ENCODE assay signal across 34 cellular contexts in the genomic region with DNA sequence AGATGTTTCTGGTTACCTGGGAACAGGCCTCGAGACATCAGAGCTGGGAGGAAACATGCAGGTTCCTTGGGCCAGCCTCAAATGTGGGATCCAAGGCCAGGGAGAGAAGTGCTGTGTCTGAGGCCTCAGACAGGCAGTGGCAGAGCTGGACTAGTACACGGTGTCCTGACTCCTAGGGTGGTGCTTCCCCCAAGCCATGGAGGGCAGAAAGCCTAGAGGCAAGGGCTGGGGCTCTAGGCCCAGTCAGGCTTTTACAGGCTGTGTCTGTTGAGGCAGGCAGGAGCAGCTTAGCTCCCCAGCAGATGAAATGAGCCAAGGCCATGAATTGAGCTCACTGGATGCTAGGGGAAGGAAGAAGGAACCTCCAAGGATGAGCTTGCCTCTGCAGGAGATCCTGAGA. TPM values are rescaled to one million over a fixed set of nuclear protein-coding genes. Genes with fewer than 3 reads are reported as not detected.
A peak's percentile ranks its signal among the peaks of the same experiment; 100 is the strongest.
DNase-seq lines count a peak whose midpoint lies in the region; ATAC-seq, FAIRE-seq and TF ChIP-seq lines count a peak whose summit lies in the region.
"Had no signal": no experiment of that assay in that cellular context is flagged by ENCODE, and none has a peak within 500 bp of the region (broad histone marks: within the 10 kb centered on the region; RNA-seq: fewer than 3 reads in every experiment).

No MANE protein-coding gene starts in this region.

- H3K9me3 Mint-ChIP-seq in neural progenitor cell, result no peaks in the 10 kb centered on the region
- H3K9me3 Mint-ChIP-seq: activated naive CD4-positive, alpha-beta T cell treated with anti-CD3 and anti-CD28 coated beads, Interleukin-2, amount 10 ng/mL, durations not matched to agents 7 days and 5 days; activated T-helper 1 cell treated with anti-CD3 and anti-CD28 coated beads, Interleukin-12 subunit alpha, Interleukin-12 subunit beta, Interleukin-2, Interleukin-4 antibody, amounts not matched to agents 30 ng/mL and 10 ng/mL and 1 ng/mL, durations not matched to agents 14 hours and 24 hours and 36 hours; central memory CD8-positive, alpha-beta T cell; natural killer cell; stimulated activated naive CD8-positive, alpha-beta T cell treated with anti-CD3 and anti-CD28 coated beads, Interleukin-15, Interleukin-2, amounts not matched to agents 100 ng/mL and 50 ng/mL, for 24 hours had no signal

- no peak overlapping the region for H3K27ac ChIP-seq in RWPE2 (ENCODE audit: poor library complexity, severe bottlenecking)
- H3K27ac ChIP-seq in neural progenitor cell, result peak overlapping the region; percentile 29
- peak overlapping the region; percentile 20 to 36 for H3K27ac ChIP-seq in thoracic aorta
- H3K27ac ChIP-seq: adrenal gland, BLaER1, HL-60, lower lobe of right lung, pancreas, PC-9, transverse colon had no signal

- H3K79me2 ChIP-seq in neural progenitor cell (ENCODE audit: low read depth), result no peaks in the 10 kb centered on the region

- H3K4me3 ChIP-seq in RWPE2 (ENCODE audit: severe bottlenecking) (no peak overlapping the region), neural progenitor cell (no peak overlapping the region), thoracic aorta (no peak overlapping the region)
- H3K4me3 ChIP-seq: adrenal gland, BLaER1, HAP-1, lower lobe of right lung, mucosa of descending colon, pancreas, PC-9, smooth muscle cell, transverse colon had no signal

- H3F3A ChIP-seq in neural progenitor cell (ENCODE audit: low read depth), result peaks cover 16% of the 10 kb centered on the region

- no peak for TF ChIP-seq CTCF in RWPE2 (IDR thresholded peaks at IDR 0.05; ENCODE audit: poor library complexity, severe bottlenecking)
- no peak for TF ChIP-seq CTCF in neural progenitor cell (IDR thresholded peaks at IDR 0.05)
- TF ChIP-seq CTCF in thoracic aorta (IDR thresholded peaks at IDR 0.05), result no peak

- peak overlapping the region; percentile 40 for H3K27ac Mint-ChIP-seq in neural progenitor cell
- H3K27ac Mint-ChIP-seq: activated naive CD4-positive, alpha-beta T cell treated with anti-CD3 and anti-CD28 coated beads, Interleukin-2, amount 10 ng/mL, durations not matched to agents 7 days and 5 days; activated T-helper 1 cell treated with anti-CD3 and anti-CD28 coated beads, Interleukin-12 subunit alpha, Interleukin-12 subunit beta, Interleukin-2, Interleukin-4 antibody, amounts not matched to agents 30 ng/mL and 10 ng/mL and 1 ng/mL, durations not matched to agents 14 hours and 24 hours and 36 hours; natural killer cell; stimulated activated naive CD8-positive, alpha-beta T cell treated with anti-CD3 and anti-CD28 coated beads, Interleukin-15, Interleukin-2, amounts not matched to agents 100 ng/mL and 50 ng/mL, for 24 hours had no signal

- no peaks in the 10 kb centered on the region for H3K27me3 Mint-ChIP-seq in neural progenitor cell (ENCODE audit: insufficient read depth, low read depth)
- H3K27me3 Mint-ChIP-seq: stimulated activated naive CD8-positive, alpha-beta T cell treated with anti-CD3 and anti-CD28 coated beads, Interleukin-15, Interleukin-2, amounts not matched to agents 100 ng/mL and 50 ng/mL, for 24 hours had no signal

- peak overlapping the region; percentile 81 for H2AFZ ChIP-seq in neural progenitor cell (replicated peaks)
- H2AFZ ChIP-seq: PC-9 had no signal

- H3K36me3 ChIP-seq in RWPE2 (ENCODE audit: low read depth), result no peaks in the 10 kb centered on the region
- no peaks in the 10 kb centered on the region for H3K36me3 ChIP-seq in neural progenitor cell
- peaks cover 3% of the 10 kb centered on the region for H3K36me3 ChIP-seq in thoracic aorta
- H3K36me3 ChIP-seq: adrenal gland, BLaER1, HAP-1, lower lobe of right lung, pancreas, transverse colon had no signal

- ATAC-seq in RWPE2 (ENCODE audit: low read depth), result no peak
- no peak for ATAC-seq in thoracic aorta (ENCODE audit: insufficient number of reproducible peaks, low FRiP score, low read depth)
- no peak for ATAC-seq in HG03139 (IDR thresholded peaks at IDR 0.05; ENCODE audit: unreplicated experiment)
- ATAC-seq: lower lobe of right lung, mucosa of descending colon, natural killer cell, pancreas had no signal

- no peaks in the 10 kb centered on the region for H3K4me1 ChIP-seq in RWPE2 (ENCODE audit: insufficient read depth, poor library complexity, severe bottlenecking)
- peaks cover 22% of the 10 kb centered on the region for H3K4me1 ChIP-seq in neural progenitor cell
- peaks cover 8 to 46% of the 10 kb centered on the region in 2 donors for H3K4me1 ChIP-seq in thoracic aorta (ENCODE audit: control insufficient read depth in 1 of 2, low read depth in 2 of 2)
- H3K4me1 ChIP-seq: adrenal gland, HAP-1, lower lobe of right lung, pancreas, transverse colon had no signal

- no peak overlapping the region for H3K4me3 Mint-ChIP-seq in neural progenitor cell
- H3K4me3 Mint-ChIP-seq: activated naive CD4-positive, alpha-beta T cell treated with anti-CD3 and anti-CD28 coated beads, Interleukin-2, amount 10 ng/mL, durations not matched to agents 7 days and 5 days; activated T-helper 1 cell treated with anti-CD3 and anti-CD28 coated beads, Interleukin-12 subunit alpha, Interleukin-12 subunit beta, Interleukin-2, Interleukin-4 antibody, amounts not matched to agents 30 ng/mL and 10 ng/mL and 1 ng/mL, durations not matched to agents 14 hours and 24 hours and 36 hours; central memory CD8-positive, alpha-beta T cell; natural killer cell; stimulated activated naive CD8-positive, alpha-beta T cell treated with anti-CD3 and anti-CD28 coated beads, Interleukin-15, Interleukin-2, amounts not matched to agents 100 ng/mL and 50 ng/mL, for 24 hours had no signal

- H3K9me3 ChIP-seq in RWPE2 (ENCODE audit: severe bottlenecking), result no peaks in the 10 kb centered on the region
- no peaks in the 10 kb centered on the region for H3K9me3 ChIP-seq in neural progenitor cell (ENCODE audit: low read depth)
- no peaks in the 10 kb centered on the region for H3K9me3 ChIP-seq in thoracic aorta
- H3K9me3 ChIP-seq: adrenal gland, BLaER1, HAP-1, lower lobe of right lung, mucosa of descending colon, pancreas, transverse colon had no signal

- peaks cover 24% of the 10 kb centered on the region for H3K4me1 Mint-ChIP-seq in neural progenitor cell
- H3K4me1 Mint-ChIP-seq: central memory CD8-positive, alpha-beta T cell; natural killer cell had no signal

- H4K20me1 ChIP-seq in neural progenitor cell (ENCODE audit: low read depth), result no peaks in the 10 kb centered on the region
- H4K20me1 ChIP-seq: BLaER1 had no signal

- DNase-seq in RWPE2 (ENCODE audit: low spot score), result peak; percentile 46
- peak; percentile 49 for DNase-seq in ecto neural progenitor cell (ENCODE audit: low spot score)
- DNase-seq in neural progenitor cell (ENCODE audit: low spot score), result peak; percentile 24
- DNase-seq in thoracic aorta (ENCODE audit: low spot score), result no peak
- no peak for DNase-seq in NCI-H226
- no peak for DNase-seq in H54 (ENCODE audit: insufficient read length, low spot score)
- DNase-seq: activated CD4-positive, alpha-beta T cell treated with anti-CD3 and anti-CD28 coated beads for 48 hours; activated naive CD4-positive, alpha-beta T cell treated with anti-CD3 and anti-CD28 coated beads, Interleukin-2, amount 10 ng/mL, durations not matched to agents 7 days and 5 days; dermis blood vessel endothelial cell; DMS 273 treated with DMSO at 0.1 percent for 48 hours; kidney glomerular epithelial cell; lower lobe of right lung; mucosa of descending colon; natural killer cell; NCI-H1417 treated with DMSO at 0.1 percent for 48 hours; NCI-H2081 treated with DMSO at 0.1 percent for 48 hours; NCI-H2227 treated with DMSO at 0.1 percent for 48 hours; NCI-H69; PC-9; retina; SHP77; transverse colon had no signal

- no peaks in the 10 kb centered on the region for H3K27me3 ChIP-seq in RWPE2 (ENCODE audit: insufficient read depth, poor library complexity, severe bottlenecking)
- H3K27me3 ChIP-seq in neural progenitor cell, result no peaks in the 10 kb centered on the region
- H3K27me3 ChIP-seq in thoracic aorta (replicated peaks; ENCODE audit: insufficient read depth), result no peaks in the 10 kb centered on the region
- H3K27me3 ChIP-seq: adrenal gland, BLaER1, pancreas, transverse colon had no signal

- no peak overlapping the region for H3K9ac ChIP-seq in neural progenitor cell
- H3K9ac ChIP-seq: BLaER1 had no signal

- no peak for FAIRE-seq in H54 (lab: Jason Lieb, UNC)
- FAIRE-seq: frontal cortex, GM18507, pancreas had no signal

- no peak for TF ChIP-seq POLR2A in H54 (IDR thresholded peaks at IDR 0.05; ENCODE audit: low read depth, low read length)

- no peaks in the 10 kb centered on the region for H3K36me3 Mint-ChIP-seq in neural progenitor cell
- H3K36me3 Mint-ChIP-seq: activated naive CD4-positive, alpha-beta T cell treated with anti-CD3 and anti-CD28 coated beads, Interleukin-2, amount 10 ng/mL, durations not matched to agents 7 days and 5 days; natural killer cell had no signal

- no peak overlapping the region for H3K4me2 ChIP-seq in neural progenitor cell
- H3K4me2 ChIP-seq: BLaER1, PC-9, smooth muscle cell had no signal

RNA-seq across cellular contexts. Expression of a gene that starts 57.6 kb away (rescaled TPM):
- total RNA-seq in neural progenitor cell (ENCODE audit: low replicate concordance), result not detected in 2 replicates
- 100 to 1,000 TPM; 246 to 360 TPM for total RNA-seq in thoracic aorta
- total RNA-seq: natural killer cell had no signal

Comparison
In these comparisons a context has a peak if more than half of its experiments do, and no peak if none do; other contexts are left out.
1. DNase-seq: peak in RWPE2 (single experiment), ecto neural progenitor cell (single experiment) and neural progenitor cell (single experiment); none in thoracic aorta (single experiment), NCI-H226 (single experiment) and H54 (single experiment).
2. RNA of a gene that starts 57.6 kb away (total RNA-seq): 246 to 360 TPM in thoracic aorta; not detected in neural progenitor cell; every median in the first group is over 100 times any median in the second.